ENCODE assay signal across 8 cellular contexts in genomic region chr16:71883193-71883848, GRCh38. TPM values are rescaled to one million over a fixed set of nuclear protein-coding genes. Genes with fewer than 3 reads are reported as not detected.
A peak's percentile ranks its signal among the peaks of the same experiment; 100 is the strongest.
DNase-seq lines count a peak whose midpoint lies in the region; ATAC-seq lines count a peak whose summit lies in the region.

No MANE protein-coding gene starts in this region.

- peak; percentile 36 for ATAC-seq in GM21619 (IDR thresholded peaks at IDR 0.05; ENCODE audit: unreplicated experiment)
- peak; percentile 38 for ATAC-seq in memory B cell (ENCODE audit: low read depth)

- peaks cover 16% of the 10 kb centered on the region for H3K36me3 Mint-ChIP-seq in activated CD4-positive, alpha-beta T cell treated with anti-CD3 and anti-CD28 coated beads, Interleukin-2, amount 10 ng/mL, durations not matched to agents 24 days and 14 days (ENCODE audit: low read depth)
- H3K36me3 Mint-ChIP-seq in memory B cell = peaks cover 13% of the 10 kb centered on the region

- H3K4me1 Mint-ChIP-seq in activated CD4-positive, alpha-beta T cell treated with anti-CD3 and anti-CD28 coated beads, Interleukin-2, amount 10 ng/mL, durations not matched to agents 24 days and 14 days = peaks cover 39% of the 10 kb centered on the region
- H3K4me1 Mint-ChIP-seq in memory B cell = peaks cover 34% of the 10 kb centered on the region

- peak overlapping the region; percentile 64 for H3K27ac Mint-ChIP-seq in activated CD4-positive, alpha-beta T cell treated with anti-CD3 and anti-CD28 coated beads, Interleukin-2, amount 10 ng/mL, durations not matched to agents 24 days and 14 days
- H3K27ac Mint-ChIP-seq in memory B cell = peak overlapping the region; percentile 96

- intact Hi-C loops in activated CD4-positive, alpha-beta T cell treated with anti-CD3 and anti-CD28 coated beads, Interleukin-2, amount 10 ng/mL, durations not matched to agents 24 days and 14 days (cut with micrococcal nuclease) = loop anchor here (2.0 to 10.0 kb wide), 3 partner anchors 65 to 319 kb away; partner anchors contain the start of gene PHLPP2

- DNase-seq in D341Med (ENCODE audit: low spot score) = peak; percentile 76
- DNase-seq in activated CD4-positive, alpha-beta T cell treated with anti-CD3 and anti-CD28 coated beads, Interleukin-2, amount 10 ng/mL, durations not matched to agents 24 days and 14 days = peak; percentile 81
- peak; percentile 26 for DNase-seq in dermis blood vessel endothelial cell
- peak; percentile 47 to 60 for DNase-seq in memory B cell (ENCODE audit: low spot score in 2 of 2)
- DNase-seq in stimulated activated CD8-positive, alpha-beta memory T cell treated with anti-CD3 and anti-CD28 coated beads, Interleukin-4, amount 100 ng/mL, for 48 hours = peak; percentile 74
- no peak for DNase-seq in NCI-H1436 (lab: John Stamatoyannopoulos, UW)

- H3K27me3 Mint-ChIP-seq in activated CD4-positive, alpha-beta T cell treated with anti-CD3 and anti-CD28 coated beads, Interleukin-2, amount 10 ng/mL, durations not matched to agents 24 days and 14 days = peaks cover 13% of the 10 kb centered on the region
- no peaks in the 10 kb centered on the region for H3K27me3 Mint-ChIP-seq in memory B cell

- no peaks in the 10 kb centered on the region for H3K9me3 ChIP-seq in KOPT-K1 (ENCODE audit: insufficient read depth, low read length, poor library complexity, severe bottlenecking)

- peak overlapping the region; percentile 49 for H3K27ac ChIP-seq in KOPT-K1 (ENCODE audit: low read depth, low read length, poor library complexity, severe bottlenecking)

- peak overlapping the region; percentile 75 for H3K4me3 Mint-ChIP-seq in activated CD4-positive, alpha-beta T cell treated with anti-CD3 and anti-CD28 coated beads, Interleukin-2, amount 10 ng/mL, durations not matched to agents 24 days and 14 days
- H3K4me3 Mint-ChIP-seq in memory B cell = peak overlapping the region; percentile 92

- peaks cover 12% of the 10 kb centered on the region; the same call in 1 of the 2 replicates for H3K36me3 ChIP-seq in KOPT-K1 (ENCODE audit: insufficient read depth, low read length)

- no peaks in the 10 kb centered on the region for H3K9me3 Mint-ChIP-seq in activated CD4-positive, alpha-beta T cell treated with anti-CD3 and anti-CD28 coated beads, Interleukin-2, amount 10 ng/mL, durations not matched to agents 24 days and 14 days
- no peaks in the 10 kb centered on the region for H3K9me3 Mint-ChIP-seq in memory B cell

RNA-seq across cellular contexts. Expression of gene ZNF821, which starts 0.7 kb away (rescaled TPM):
- total RNA-seq in activated CD4-positive, alpha-beta T cell treated with anti-CD3 and anti-CD28 coated beads, Interleukin-2, amount 10 ng/mL, durations not matched to agents 24 days and 14 days = 5.9 and 6.5 TPM in 2 replicates
- total RNA-seq in dermis blood vessel endothelial cell = 5.6 and 6.8 TPM in 2 replicates

RNA-seq across cellular contexts. Expression of gene IST1, which starts 12.0 kb away (rescaled TPM):
- 149 and 156 TPM in 2 replicates for total RNA-seq in activated CD4-positive, alpha-beta T cell treated with anti-CD3 and anti-CD28 coated beads, Interleukin-2, amount 10 ng/mL, durations not matched to agents 24 days and 14 days
- total RNA-seq in dermis blood vessel endothelial cell = 203 and 267 TPM in 2 replicates

RNA-seq across cellular contexts. Expression of gene ATXN1L, which starts 37.5 kb away (rescaled TPM):
- total RNA-seq in activated CD4-positive, alpha-beta T cell treated with anti-CD3 and anti-CD28 coated beads, Interleukin-2, amount 10 ng/mL, durations not matched to agents 24 days and 14 days = 16.7 and 19.3 TPM in 2 replicates
- 16.2 and 24.9 TPM in 2 replicates for total RNA-seq in dermis blood vessel endothelial cell
